ENCODE assay signal across 17 cellular contexts in genomic region chrY:6999905-7000304, GRCh38.
DNase-seq lines count a peak whose midpoint lies in the region; ATAC-seq and FAIRE-seq lines count a peak whose summit lies in the region.
"Had no signal": no experiment of that assay in that cellular context is flagged by ENCODE, and none has a peak within 500 bp of the region (broad histone marks: within the 10 kb centered on the region; RNA-seq: fewer than 3 reads in every experiment).

No MANE protein-coding gene starts in this region.

- no peak overlapping the region for H3K27ac ChIP-seq in CD4-positive, alpha-beta memory T cell (ENCODE audit: low read depth, low read length)
- H3K27ac ChIP-seq: GM23248 had no signal

- H3K4me3 Mint-ChIP-seq in CD4-positive, alpha-beta memory T cell, result no peak overlapping the region

- no peaks in the 10 kb centered on the region for H3K27me3 ChIP-seq in CD4-positive, alpha-beta memory T cell (ENCODE audit: insufficient read depth, low read length)
- H3K27me3 ChIP-seq: BE2C had no signal

- H3K9me3 ChIP-seq in CD4-positive, alpha-beta memory T cell (ENCODE audit: control insufficient read depth in 1 of 2, low read length in 2 of 2), result no peaks in the 10 kb centered on the region
- H3K9me3 ChIP-seq: BE2C had no signal

- H3K27me3 Mint-ChIP-seq in CD4-positive, alpha-beta memory T cell, result peaks cover 0 to 1% of the 10 kb centered on the region in 2 donors

- POLR2A ChIA-PET in CD4-positive, alpha-beta memory T cell (lab: Charles Lee; ENCODE audit: partially characterized antibody), result no interaction called here

- ATAC-seq in HG02678 (IDR thresholded peaks at IDR 0.05; ENCODE audit: unreplicated experiment), result peak; percentile 61
- ATAC-seq: HCT116, K562 had no signal

- no peak overlapping the region for H3K27ac Mint-ChIP-seq in CD4-positive, alpha-beta memory T cell

- DNase-seq in GM18507 (ENCODE audit: extremely low spot score, insufficient read length, low read depth) (no peak), MV-4-11 (lab: John Stamatoyannopoulos, UW) (peak; percentile 66), renal cortical epithelial cell (ENCODE audit: low read depth) (peak; percentile 22), HuH-7 (ENCODE audit: low spot score) (no peak), HTR-8/SVneo (ENCODE audit: insufficient read length, low spot score) (no peak)
- no peak for DNase-seq in CD4-positive, alpha-beta memory T cell
- DNase-seq: ACHN, BE2C, GM23248, NCI-H1092 treated with DMSO at 0.1 percent for 48 hours, NCI-H1694, NCI-H446, SIG-M5 had no signal

- H3K36me3 Mint-ChIP-seq in CD4-positive, alpha-beta memory T cell, result no peaks in the 10 kb centered on the region

- no peaks in the 10 kb centered on the region for H3K36me3 ChIP-seq in CD4-positive, alpha-beta memory T cell (ENCODE audit: insufficient read depth, low read length)
- H3K36me3 ChIP-seq: BE2C had no signal

- intact Hi-C loops in CD4-positive, alpha-beta memory T cell (cut with micrococcal nuclease), result no loop called here

- CTCF ChIA-PET in CD4-positive, alpha-beta memory T cell (lab: Charles Lee; ENCODE audit: partially characterized antibody), result no interaction called here

- no peak overlapping the region for H3K4me3 ChIP-seq in CD4-positive, alpha-beta memory T cell (ENCODE audit: low read length in 2 of 2)
- H3K4me3 ChIP-seq: GM23248, K562 had no signal

- FAIRE-seq in GM18507 (lab: Jason Lieb, UNC), result peak; percentile 5
- FAIRE-seq in HTR-8/SVneo (lab: Jason Lieb, UNC), result no peak
- FAIRE-seq: GM19239, K562 had no signal

- H3K9me3 Mint-ChIP-seq in CD4-positive, alpha-beta memory T cell, result no peaks in the 10 kb centered on the region

- H3K4me1 Mint-ChIP-seq in CD4-positive, alpha-beta memory T cell, result no peaks in the 10 kb centered on the region

- H3K4me1 ChIP-seq in CD4-positive, alpha-beta memory T cell (ENCODE audit: insufficient read depth, low read length), result no peaks in the 10 kb centered on the region
- H3K4me1 ChIP-seq: BE2C had no signal

Comparison
In these comparisons a context has a peak if more than half of its experiments do, and no peak if none do; other contexts are left out.
1. DNase-seq: peak in MV-4-11 (single experiment) and renal cortical epithelial cell (single experiment); none in GM18507 (single experiment), HuH-7 (single experiment), HTR-8/SVneo (single experiment) and CD4-positive, alpha-beta memory T cell (0 of 5).